Comparison of ENCODE assay signal across 1 cellular context in the genomic region with DNA sequence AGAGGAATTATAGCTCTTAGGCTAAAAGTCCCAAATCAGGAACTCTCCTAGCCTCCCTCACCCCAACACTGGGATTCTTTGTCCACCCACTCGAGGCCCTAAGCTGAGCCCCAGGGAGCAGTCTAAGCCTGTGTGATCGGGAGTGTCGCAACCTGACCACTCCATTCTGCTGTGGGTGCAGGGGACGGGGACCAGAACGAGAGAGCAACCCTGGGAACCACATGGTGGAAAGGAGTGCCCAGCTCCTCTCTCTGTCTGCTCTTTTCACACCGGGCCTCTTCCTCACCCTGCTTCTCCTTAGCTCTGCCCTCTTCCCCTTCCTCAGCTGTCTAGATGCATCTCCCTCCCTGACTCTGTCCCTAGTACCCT.
A peak's percentile ranks its signal among the peaks of the same experiment; 100 is the strongest.
TF ChIP-seq lines count a peak whose summit lies in the region.

No MANE protein-coding gene starts in this region.

TF ChIP-seq in K562, 482 proteins besides CTCF, POLR2A, EP300 and RAD21:
- TF ChIP-seq MAFF (IDR thresholded peaks at IDR 0.05; ENCODE audit: low read length) (no peak), DMBX1 (CRISPR knock-in tag; IDR thresholded peaks at IDR 0.05; ENCODE audit: borderline replicate concordance) (no peak), NCOA1 (IDR thresholded peaks at IDR 0.05; ENCODE audit: low read depth) (no peak; the same call in 1 of the 2 replicates), NRF1 (conservative IDR thresholded peaks at IDR 0.05 in 1 of 2, IDR thresholded peaks at IDR 0.05 in 1 of 2) (no peak), CEBPG (CRISPR knock-in tag; IDR thresholded peaks at IDR 0.05) (peak; percentile 28), CEBPG (tag; conservative IDR thresholded peaks at IDR 0.05 in 1 of 2, IDR thresholded peaks at IDR 0.05 in 1 of 2) (no peak), MCM5 (IDR thresholded peaks at IDR 0.05; ENCODE audit: low read depth) (no peak), RBM17 (IDR thresholded peaks at IDR 0.05; ENCODE audit: borderline replicate concordance, low read depth, low read length) (no peak), CEBPB (tag; IDR thresholded peaks at IDR 0.05) (peak; percentile 87), SNRNP70 (optimal IDR thresholded peaks at IDR 0.05; ENCODE audit: low read depth, low read length) (no peak), BRF1 (IDR thresholded peaks at IDR 0.05; ENCODE audit: borderline replicate concordance, extremely low read depth, insufficient read length) (no peak), SAP30 (IDR thresholded peaks at IDR 0.05; ENCODE audit: borderline replicate concordance, insufficient read depth, low read depth, low read length, poor library complexity, severe bottlenecking) (no peak), SMARCC2 (IDR thresholded peaks at IDR 0.05; ENCODE audit: low read depth) (no peak), ZNF124 (CRISPR knock-in tag; IDR thresholded peaks at IDR 0.05) (no peak), EGR1 (conservative IDR thresholded peaks at IDR 0.05) (0 out of 2 replicates have a peak, but pooled peaks have one; percentile 22)
- TF ChIP-seq, protein P1, sequence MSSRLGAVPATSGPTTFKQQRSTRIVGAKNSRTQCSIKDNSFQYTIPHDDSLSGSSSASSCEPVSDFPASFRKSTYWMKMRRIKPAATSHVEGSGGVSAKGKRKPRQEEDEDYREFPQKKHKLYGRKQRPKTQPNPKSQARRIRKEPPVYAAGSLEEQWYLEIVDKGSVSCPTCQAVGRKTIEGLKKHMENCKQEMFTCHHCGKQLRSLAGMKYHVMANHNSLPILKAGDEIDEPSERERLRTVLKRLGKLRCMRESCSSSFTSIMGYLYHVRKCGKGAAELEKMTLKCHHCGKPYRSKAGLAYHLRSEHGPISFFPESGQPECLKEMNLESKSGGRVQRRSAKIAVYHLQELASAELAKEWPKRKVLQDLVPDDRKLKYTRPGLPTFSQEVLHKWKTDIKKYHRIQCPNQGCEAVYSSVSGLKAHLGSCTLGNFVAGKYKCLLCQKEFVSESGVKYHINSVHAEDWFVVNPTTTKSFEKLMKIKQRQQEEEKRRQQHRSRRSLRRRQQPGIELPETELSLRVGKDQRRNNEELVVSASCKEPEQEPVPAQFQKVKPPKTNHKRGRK (tag; IDR thresholded peaks at IDR 0.05) = no peak
- TF ChIP-seq, protein P2, sequence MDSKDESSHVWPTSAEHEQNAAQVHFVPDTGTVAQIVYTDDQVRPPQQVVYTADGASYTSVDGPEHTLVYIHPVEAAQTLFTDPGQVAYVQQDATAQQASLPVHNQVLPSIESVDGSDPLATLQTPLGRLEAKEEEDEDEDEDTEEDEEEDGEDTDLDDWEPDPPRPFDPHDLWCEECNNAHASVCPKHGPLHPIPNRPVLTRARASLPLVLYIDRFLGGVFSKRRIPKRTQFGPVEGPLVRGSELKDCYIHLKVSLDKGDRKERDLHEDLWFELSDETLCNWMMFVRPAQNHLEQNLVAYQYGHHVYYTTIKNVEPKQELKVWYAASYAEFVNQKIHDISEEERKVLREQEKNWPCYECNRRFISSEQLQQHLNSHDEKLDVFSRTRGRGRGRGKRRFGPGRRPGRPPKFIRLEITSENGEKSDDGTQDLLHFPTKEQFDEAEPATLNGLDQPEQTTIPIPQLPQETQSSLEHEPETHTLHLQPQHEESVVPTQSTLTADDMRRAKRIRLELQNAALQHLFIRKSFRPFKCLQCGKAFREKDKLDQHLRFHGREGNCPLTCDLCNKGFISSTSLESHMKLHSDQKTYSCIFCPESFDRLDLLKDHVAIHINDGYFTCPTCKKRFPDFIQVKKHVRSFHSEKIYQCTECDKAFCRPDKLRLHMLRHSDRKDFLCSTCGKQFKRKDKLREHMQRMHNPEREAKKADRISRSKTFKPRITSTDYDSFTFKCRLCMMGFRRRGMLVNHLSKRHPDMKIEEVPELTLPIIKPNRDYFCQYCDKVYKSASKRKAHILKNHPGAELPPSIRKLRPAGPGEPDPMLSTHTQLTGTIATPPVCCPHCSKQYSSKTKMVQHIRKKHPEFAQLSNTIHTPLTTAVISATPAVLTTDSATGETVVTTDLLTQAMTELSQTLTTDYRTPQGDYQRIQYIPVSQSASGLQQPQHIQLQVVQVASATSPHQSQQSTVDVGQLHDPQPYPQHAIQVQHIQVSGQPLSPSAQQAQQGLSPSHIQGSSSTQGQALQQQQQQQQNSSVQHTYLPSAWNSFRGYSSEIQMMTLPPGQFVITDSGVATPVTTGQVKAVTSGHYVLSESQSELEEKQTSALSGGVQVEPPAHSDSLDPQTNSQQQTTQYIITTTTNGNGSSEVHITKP (IDR thresholded peaks at IDR 0.05; ENCODE audit: partially characterized antibody) = peak; percentile 88
